In genomic region chr17:38748329-38749221, GRCh38 we compare ENCODE assay signal across 8 cellular contexts. TPM values are rescaled to one million over a fixed set of nuclear protein-coding genes. Genes with fewer than 3 reads are reported as not detected.
A peak's percentile ranks its signal among the peaks of the same experiment; 100 is the strongest.
DNase-seq lines count a peak whose midpoint lies in the region; ATAC-seq, FAIRE-seq and TF ChIP-seq lines count a peak whose summit lies in the region.

PCGF2 (minus strand) TSS chr17:38748336; CDS start chr17:38740402, 7,934 bp downstream.

- H3K36me3 ChIP-seq in HUES64 (ENCODE audit: insufficient read depth, low read length) (0 out of 2 replicates have a peak, but pooled peaks cover under 1% of the 10 kb centered on the region), PC-9 (ENCODE audit: low read depth) (no peaks in the 10 kb centered on the region), kidney (ENCODE audit: control insufficient read depth in 1 of 2, insufficient read depth in 2 of 2, low read length in 2 of 2) (no peaks in the 10 kb centered on the region)

- H3K27ac Mint-ChIP-seq in chondrocyte (ENCODE audit: unreplicated experiment): peak within 1 kb of the TSS; percentile 84

- peaks cover 78% of the 10 kb centered on the region for H3K79me2 ChIP-seq in PC-9 (ENCODE audit: low read depth)

- H4K20me1 ChIP-seq in PC-9 (ENCODE audit: insufficient read depth): peaks cover 24% of the 10 kb centered on the region

- H3K4me2 ChIP-seq in PC-9: peak within 1 kb of the TSS; percentile 97

- H3K4me3 ChIP-seq in HUES64 (ENCODE audit: low read length) (peak within 1 kb of the TSS; percentile 91), PC-9 (peak within 1 kb of the TSS; percentile 98), kidney (ENCODE audit: low read length in 2 of 2) (peak within 1 kb of the TSS; percentile 79 to 100), skin epidermis (peak within 1 kb of the TSS; percentile 43 to 74 (median 68))

- H3K4me3 Mint-ChIP-seq in chondrocyte (ENCODE audit: unreplicated experiment): peak within 1 kb of the TSS; percentile 81

- H3K4me1 Mint-ChIP-seq in chondrocyte (ENCODE audit: low read depth): peaks cover 61% of the 10 kb centered on the region

- ATAC-seq in HG03135 (IDR thresholded peaks at IDR 0.05; ENCODE audit: unreplicated experiment) (no peak), HG02884 (IDR thresholded peaks at IDR 0.05; ENCODE audit: unreplicated experiment) (no peak)

- H3K9me3 Mint-ChIP-seq in chondrocyte (ENCODE audit: low read depth): no peaks in the 10 kb centered on the region

- TF ChIP-seq CTCF in PC-9 (conservative IDR thresholded peaks at IDR 0.05): no peak
- no peak for TF ChIP-seq CTCF in chondrocyte (IDR thresholded peaks at IDR 0.05)
- no peak for TF ChIP-seq CTCF in kidney (IDR thresholded peaks at IDR 0.05; ENCODE audit: borderline replicate concordance, extremely low read depth, insufficient read depth)

- peaks cover 31% of the 10 kb centered on the region for H3F3A ChIP-seq in PC-9 (ENCODE audit: insufficient read depth, low read depth)

- peak within 1 kb of the TSS; percentile 89 for H2AFZ ChIP-seq in PC-9

- intact Hi-C loops in PC-9 (cut with micrococcal nuclease; ENCODE audit: unreplicated experiment): loop anchor here (2.0 kb wide), 2 partner anchors 44 to 120 kb away; partner anchors contain the start of gene MLLT6
- intact Hi-C loops in kidney (cut with DNase I): no loop called here

- peak within 1 kb of the TSS; percentile 92 for H3K27ac ChIP-seq in HUES64 (ENCODE audit: low read depth, low read length)
- H3K27ac ChIP-seq in PC-9: peak within 1 kb of the TSS; percentile 63
- H3K27ac ChIP-seq in kidney (ENCODE audit: low read depth in 2 of 2, low read length in 2 of 2): peak within 1 kb of the TSS; percentile 88 to 96
- peak within 1 kb of the TSS; percentile 8 to 93 (median 80) for H3K27ac ChIP-seq in skin epidermis

- BruUV-seq in PC-9 (replicated peaks; lab: Mats Ljungman, UMichigan): no TSS peak

- H3K9me3 ChIP-seq in HUES64 (ENCODE audit: insufficient read depth, low read depth, low read length) (no peaks in the 10 kb centered on the region), PC-9 (ENCODE audit: insufficient read depth, low read depth) (no peaks in the 10 kb centered on the region), kidney (ENCODE audit: control insufficient read depth in 1 of 2, low read length in 2 of 2) (no peaks in the 10 kb centered on the region)

- H3K9me2 ChIP-seq in PC-9 (ENCODE audit: insufficient read depth): no peaks in the 10 kb centered on the region

- H3K9ac ChIP-seq in HUES64 (ENCODE audit: low read depth, low read length): peak within 1 kb of the TSS; percentile 91
- H3K9ac ChIP-seq in kidney (ENCODE audit: low read length in 2 of 2): peak within 1 kb of the TSS; percentile 59 to 81

- DNase-seq in COR-L47 (lab: John Stamatoyannopoulos, UW): peak; percentile 92
- peak; percentile 73 to 77 for DNase-seq in PC-9
- DNase-seq in chondrocyte (ENCODE audit: low spot score): no peak
- DNase-seq in kidney: peak; percentile 97

- CTCF ChIA-PET in PC-9 (lab: Charles Lee): no interaction called here

- H3K27me3 ChIP-seq in HUES64 (ENCODE audit: insufficient read depth, low read length): peaks cover 6% of the 10 kb centered on the region; the same call in 1 of the 2 replicates
- no peaks in the 10 kb centered on the region for H3K27me3 ChIP-seq in PC-9 (ENCODE audit: insufficient read depth, low read depth)

- H3K27me3 Mint-ChIP-seq in chondrocyte (ENCODE audit: low read depth): no peaks in the 10 kb centered on the region

- no peak for FAIRE-seq in kidney (lab: Jason Lieb, UNC)

- WGBS in HUES64: under 1% methylated on average over 62 of the region's 66 CpGs

- peaks cover 1% of the 10 kb centered on the region for H3K36me3 Mint-ChIP-seq in chondrocyte (ENCODE audit: low read depth)

- POLR2A ChIA-PET in PC-9 (lab: Charles Lee; ENCODE audit: unreplicated experiment): no interaction called here

- H3K4me1 ChIP-seq in HUES64 (ENCODE audit: insufficient read depth, low read length) (peaks cover 26% of the 10 kb centered on the region), PC-9 (replicated peaks; ENCODE audit: insufficient read depth) (peaks cover 27% of the 10 kb centered on the region), kidney (ENCODE audit: control insufficient read depth in 1 of 2, insufficient read depth in 1 of 2, low read depth in 1 of 2, low read length in 2 of 2) (peaks cover 18 to 44% of the 10 kb centered on the region in 2 donors)

RNA-seq across cellular contexts. Expression of gene PCGF2, which starts in this region (rescaled TPM):
- polyA plus RNA-seq in HUES64 (2013, experiment 1 of 2): 56.6 TPM
- polyA plus RNA-seq in HUES64 (2013, experiment 2 of 2): 57.9 TPM
- 26.9 and 43.3 TPM in 2 replicates for total RNA-seq in PC-9 (2021)
- 50.7 to 56.1 TPM (median 55.2 TPM) in 3 replicates for total RNA-seq in chondrocyte
- total RNA-seq in kidney: 62.2 TPM
- 111 TPM for polyA plus RNA-seq in kidney (ENCODE audit: insufficient read depth, low read depth, low replicate concordance)
